7 cellular contexts compared by ENCODE assay signal in genomic region chr17:29558139-29558538, GRCh38. TPM values are rescaled to one million over a fixed set of nuclear protein-coding genes. Genes with fewer than 3 reads are reported as not detected.
A peak's percentile ranks its signal among the peaks of the same experiment; 100 is the strongest.
DNase-seq lines count a peak whose midpoint lies in the region; ATAC-seq lines count a peak whose summit lies in the region.
"Not testable (repeated sequence)": the region's sequence is repeated elsewhere in the genome, so short reads cannot be mapped to it uniquely, and the experiment has no call there.

No MANE protein-coding gene starts in this region.

- not testable (repeated sequence) for H3K9me3 ChIP-seq in CD8-positive, alpha-beta memory T cell (ENCODE audit: low read length)

- H3K36me3 ChIP-seq in CD8-positive, alpha-beta memory T cell (ENCODE audit: insufficient read depth, low read length), result not testable (repeated sequence)

- peak overlapping the region in 7 of 8 donors; percentile 42 to 90 (median 83) for H3K27ac Mint-ChIP-seq in CD8-positive, alpha-beta memory T cell
- peak overlapping the region; percentile 57 for H3K27ac Mint-ChIP-seq in T-helper 1 cell treated with Interleukin-12 subunit alpha and Interleukin-12 subunit beta and Interleukin-4 antibody, amounts not matched to agents 30 μg/mL and 1 μg/mL, for 36 hours
- H3K27ac Mint-ChIP-seq in activated CD8-positive, alpha-beta T cell treated with anti-CD3 and anti-CD28 coated beads, Interleukin-2, amount 10 ng/mL, durations not matched to agents 7 days and 5 days, result peak overlapping the region; percentile 27
- peak overlapping the region; percentile 85 for H3K27ac Mint-ChIP-seq in activated T-helper 17 cell treated with anti-CD3 and anti-CD28 coated beads, Interleukin-2, amount 50 U/mL, for 72 hours
- H3K27ac Mint-ChIP-seq in central memory CD8-positive, alpha-beta T cell (ENCODE audit: low read depth), result peak overlapping the region; percentile 83
- peak overlapping the region; percentile 42 to 93 (median 72) for H3K27ac Mint-ChIP-seq in immature natural killer cell
- peak overlapping the region; percentile 8 to 37 for H3K27ac Mint-ChIP-seq in natural killer cell treated with Interleukin-12 subunit alpha and Interleukin-12 subunit beta and Interleukin-15 and Interleukin-18, amount 100 ng/mL, for 72 hours

- peaks cover 0 to 25% (median 5%) of the 10 kb centered on the region in 3 donors for H3K36me3 Mint-ChIP-seq in CD8-positive, alpha-beta memory T cell
- peaks cover 13% of the 10 kb centered on the region for H3K36me3 Mint-ChIP-seq in T-helper 1 cell treated with Interleukin-12 subunit alpha and Interleukin-12 subunit beta and Interleukin-4 antibody, amounts not matched to agents 30 μg/mL and 1 μg/mL, for 36 hours (ENCODE audit: low read depth)
- H3K36me3 Mint-ChIP-seq in activated CD8-positive, alpha-beta T cell treated with anti-CD3 and anti-CD28 coated beads, Interleukin-2, amount 10 ng/mL, durations not matched to agents 7 days and 5 days (ENCODE audit: low read depth), result peaks cover 34% of the 10 kb centered on the region
- peaks cover 27% of the 10 kb centered on the region for H3K36me3 Mint-ChIP-seq in activated T-helper 17 cell treated with anti-CD3 and anti-CD28 coated beads, Interleukin-2, amount 50 U/mL, for 72 hours (ENCODE audit: low read depth)
- peaks cover 15% of the 10 kb centered on the region for H3K36me3 Mint-ChIP-seq in central memory CD8-positive, alpha-beta T cell (ENCODE audit: insufficient read depth)
- H3K36me3 Mint-ChIP-seq in immature natural killer cell, result peaks cover 8 to 12% (median 9%) of the 10 kb centered on the region in 3 donors
- H3K36me3 Mint-ChIP-seq in natural killer cell treated with Interleukin-12 subunit alpha and Interleukin-12 subunit beta and Interleukin-15 and Interleukin-18, amount 100 ng/mL, for 72 hours, result not testable (repeated sequence)

- H3K4me1 ChIP-seq in CD8-positive, alpha-beta memory T cell (ENCODE audit: insufficient read depth, low read length), result peaks cover 15% of the 10 kb centered on the region

- H3K9me3 Mint-ChIP-seq in CD8-positive, alpha-beta memory T cell; T-helper 1 cell treated with Interleukin-12 subunit alpha and Interleukin-12 subunit beta and Interleukin-4 antibody, amounts not matched to agents 30 μg/mL and 1 μg/mL, for 36 hours; activated CD8-positive, alpha-beta T cell treated with anti-CD3 and anti-CD28 coated beads, Interleukin-2, amount 10 ng/mL, durations not matched to agents 7 days and 5 days (ENCODE audit: insufficient read depth); activated T-helper 17 cell treated with anti-CD3 and anti-CD28 coated beads, Interleukin-2, amount 50 U/mL, for 72 hours; central memory CD8-positive, alpha-beta T cell; immature natural killer cell; natural killer cell treated with Interleukin-12 subunit alpha and Interleukin-12 subunit beta and Interleukin-15 and Interleukin-18, amount 100 ng/mL, for 72 hours: not testable (repeated sequence)

- H3K4me3 Mint-ChIP-seq in CD8-positive, alpha-beta memory T cell, result peak overlapping the region in 1 of 7 donors; percentile 17
- H3K4me3 Mint-ChIP-seq in T-helper 1 cell treated with Interleukin-12 subunit alpha and Interleukin-12 subunit beta and Interleukin-4 antibody, amounts not matched to agents 30 μg/mL and 1 μg/mL, for 36 hours; activated CD8-positive, alpha-beta T cell treated with anti-CD3 and anti-CD28 coated beads, Interleukin-2, amount 10 ng/mL, durations not matched to agents 7 days and 5 days; central memory CD8-positive, alpha-beta T cell; natural killer cell treated with Interleukin-12 subunit alpha and Interleukin-12 subunit beta and Interleukin-15 and Interleukin-18, amount 100 ng/mL, for 72 hours: not testable (repeated sequence)
- peak overlapping the region; percentile 9 for H3K4me3 Mint-ChIP-seq in activated T-helper 17 cell treated with anti-CD3 and anti-CD28 coated beads, Interleukin-2, amount 50 U/mL, for 72 hours
- peak overlapping the region in 1 of 5 donors; percentile 42 for H3K4me3 Mint-ChIP-seq in immature natural killer cell

- POLR2A ChIA-PET in CD8-positive, alpha-beta memory T cell (lab: Charles Lee); activated CD8-positive, alpha-beta T cell treated with anti-CD3 and anti-CD28 coated beads, Interleukin-2, amount 10 ng/mL, durations not matched to agents 7 days and 5 days (lab: Charles Lee): not testable (repeated sequence)

- CTCF ChIA-PET in CD8-positive, alpha-beta memory T cell (lab: Charles Lee), result interaction anchor here (1.5 to 2.6 kb wide), 2 partner anchors 9 to 34 kb away, joined by 3 to 9 read pairs; partner anchors contain the start of genes ABHD15 and ANKRD13B
- CTCF ChIA-PET in activated CD8-positive, alpha-beta T cell treated with anti-CD3 and anti-CD28 coated beads, Interleukin-2, amount 10 ng/mL, durations not matched to agents 7 days and 5 days (lab: Charles Lee), result not testable (repeated sequence)

- DNase-seq in CD8-positive, alpha-beta memory T cell; activated CD8-positive, alpha-beta T cell treated with anti-CD3 and anti-CD28 coated beads, Interleukin-2, amount 10 ng/mL, durations not matched to agents 7 days and 5 days; central memory CD8-positive, alpha-beta T cell (ENCODE audit: low spot score in 2 of 2); immature natural killer cell; natural killer cell treated with Interleukin-12 subunit alpha and Interleukin-12 subunit beta and Interleukin-15 and Interleukin-18, amount 100 ng/mL, for 72 hours (ENCODE audit: low spot score): not testable (repeated sequence)

- H3K27me3 ChIP-seq in CD8-positive, alpha-beta memory T cell (ENCODE audit: insufficient read depth, low read length, poor library complexity, severe bottlenecking), result not testable (repeated sequence)

- not testable (repeated sequence) for H3K4me3 ChIP-seq in CD8-positive, alpha-beta memory T cell (ENCODE audit: low read length)

- not testable (repeated sequence) for H3K27me3 Mint-ChIP-seq in CD8-positive, alpha-beta memory T cell; T-helper 1 cell treated with Interleukin-12 subunit alpha and Interleukin-12 subunit beta and Interleukin-4 antibody, amounts not matched to agents 30 μg/mL and 1 μg/mL, for 36 hours (ENCODE audit: low read depth); activated CD8-positive, alpha-beta T cell treated with anti-CD3 and anti-CD28 coated beads, Interleukin-2, amount 10 ng/mL, durations not matched to agents 7 days and 5 days (ENCODE audit: low read depth); activated T-helper 17 cell treated with anti-CD3 and anti-CD28 coated beads, Interleukin-2, amount 50 U/mL, for 72 hours; central memory CD8-positive, alpha-beta T cell; immature natural killer cell (ENCODE audit: low read depth in 3 of 3); natural killer cell treated with Interleukin-12 subunit alpha and Interleukin-12 subunit beta and Interleukin-15 and Interleukin-18, amount 100 ng/mL, for 72 hours

- ATAC-seq in activated CD8-positive, alpha-beta T cell treated with anti-CD3 and anti-CD28 coated beads, Interleukin-2, amount 10 ng/mL, durations not matched to agents 7 days and 5 days; activated T-helper 17 cell treated with anti-CD3 and anti-CD28 coated beads, Interleukin-2, amount 50 U/mL, for 72 hours (replicated peaks); central memory CD8-positive, alpha-beta T cell (replicated peaks; ENCODE audit: extremely low read depth, poor library complexity, severe bottlenecking); natural killer cell treated with Interleukin-12 subunit alpha and Interleukin-12 subunit beta and Interleukin-15 and Interleukin-18, amount 100 ng/mL, for 72 hours: not testable (repeated sequence)

- peaks cover 45 to 55% (median 50%) of the 10 kb centered on the region in 3 donors for H3K4me1 Mint-ChIP-seq in CD8-positive, alpha-beta memory T cell
- H3K4me1 Mint-ChIP-seq in T-helper 1 cell treated with Interleukin-12 subunit alpha and Interleukin-12 subunit beta and Interleukin-4 antibody, amounts not matched to agents 30 μg/mL and 1 μg/mL, for 36 hours (ENCODE audit: low read depth), result peaks cover 13% of the 10 kb centered on the region
- H3K4me1 Mint-ChIP-seq in activated CD8-positive, alpha-beta T cell treated with anti-CD3 and anti-CD28 coated beads, Interleukin-2, amount 10 ng/mL, durations not matched to agents 7 days and 5 days (ENCODE audit: low read depth), result peaks cover 42% of the 10 kb centered on the region
- peaks cover 13% of the 10 kb centered on the region for H3K4me1 Mint-ChIP-seq in activated T-helper 17 cell treated with anti-CD3 and anti-CD28 coated beads, Interleukin-2, amount 50 U/mL, for 72 hours
- peaks cover 39% of the 10 kb centered on the region for H3K4me1 Mint-ChIP-seq in central memory CD8-positive, alpha-beta T cell
- peaks cover 53 to 68% of the 10 kb centered on the region in 2 donors for H3K4me1 Mint-ChIP-seq in immature natural killer cell
- H3K4me1 Mint-ChIP-seq in natural killer cell treated with Interleukin-12 subunit alpha and Interleukin-12 subunit beta and Interleukin-15 and Interleukin-18, amount 100 ng/mL, for 72 hours (ENCODE audit: low read depth in 2 of 2), result peaks cover 31 to 35% of the 10 kb centered on the region in 2 donors

- H3K27ac ChIP-seq in CD8-positive, alpha-beta memory T cell (ENCODE audit: low read depth, low read length), result not testable (repeated sequence)

RNA-seq across cellular contexts. Expression of gene ABHD15, which starts 8.7 kb away (rescaled TPM):
- total RNA-seq in CD8-positive, alpha-beta memory T cell, result 10 to 100 TPM; 18.3 to 19.3 TPM
- 22.6 TPM for polyA plus RNA-seq in CD8-positive, alpha-beta memory T cell
- total RNA-seq in activated CD8-positive, alpha-beta T cell treated with anti-CD3 and anti-CD28 coated beads, Interleukin-2, amount 10 ng/mL, durations not matched to agents 7 days and 5 days, result 10 to 100 TPM; 21.1 to 21.7 TPM
- 10 to 100 TPM; 10.1 to 15.1 TPM for total RNA-seq in activated T-helper 17 cell treated with anti-CD3 and anti-CD28 coated beads, Interleukin-2, amount 50 U/mL, for 72 hours
- 10 to 100 TPM; 31.6 to 36.7 (median 34.0) TPM for polyA plus RNA-seq in immature natural killer cell
- 10 to 100 TPM; 12.6 to 20.3 TPM for total RNA-seq in natural killer cell treated with Interleukin-12 subunit alpha and Interleukin-12 subunit beta and Interleukin-15 and Interleukin-18, amount 100 ng/mL, for 72 hours

RNA-seq across cellular contexts. Expression of gene TP53I13, which starts 10.4 kb away (rescaled TPM):
- total RNA-seq in CD8-positive, alpha-beta memory T cell, result 10 to 100 TPM; 71.3 to 75.5 TPM
- 33.1 TPM for polyA plus RNA-seq in CD8-positive, alpha-beta memory T cell
- total RNA-seq in activated CD8-positive, alpha-beta T cell treated with anti-CD3 and anti-CD28 coated beads, Interleukin-2, amount 10 ng/mL, durations not matched to agents 7 days and 5 days, result 10 to 100 TPM; 96.7 to 97.9 TPM
- total RNA-seq in activated T-helper 17 cell treated with anti-CD3 and anti-CD28 coated beads, Interleukin-2, amount 50 U/mL, for 72 hours, result 10 to 100 TPM; 45.7 to 58.1 TPM
- 10 to 100 TPM; 41.6 to 50.5 (median 47.0) TPM for polyA plus RNA-seq in immature natural killer cell
- total RNA-seq in natural killer cell treated with Interleukin-12 subunit alpha and Interleukin-12 subunit beta and Interleukin-15 and Interleukin-18, amount 100 ng/mL, for 72 hours, result 10 to 100 TPM; 61.6 to 95.5 TPM

RNA-seq across cellular contexts. Expression of gene GIT1, which starts 31.3 kb away (rescaled TPM):
- total RNA-seq in CD8-positive, alpha-beta memory T cell, result 10 to 100 TPM; 69.7 to 69.8 TPM
- polyA plus RNA-seq in CD8-positive, alpha-beta memory T cell, result 25.7 TPM
- total RNA-seq in activated CD8-positive, alpha-beta T cell treated with anti-CD3 and anti-CD28 coated beads, Interleukin-2, amount 10 ng/mL, durations not matched to agents 7 days and 5 days, result 10 to 100 TPM; 72.7 to 75.1 TPM
- total RNA-seq in activated T-helper 17 cell treated with anti-CD3 and anti-CD28 coated beads, Interleukin-2, amount 50 U/mL, for 72 hours, result 10 to 100 TPM; 52.4 to 65.7 TPM
- polyA plus RNA-seq in immature natural killer cell, result 1 to 10 TPM; 2.3 to 8.9 (median 5.1) TPM
- total RNA-seq in natural killer cell treated with Interleukin-12 subunit alpha and Interleukin-12 subunit beta and Interleukin-15 and Interleukin-18, amount 100 ng/mL, for 72 hours, result 100 to 1,000 TPM in 1 of 2 donors, 10 to 100 TPM in 1; 40.8 to 111 TPM

RNA-seq across cellular contexts. Expression of gene ANKRD13B, which starts 34.8 kb away (rescaled TPM):
- 10 to 100 TPM; 20.8 to 21.8 TPM for total RNA-seq in CD8-positive, alpha-beta memory T cell
- 0.35 TPM for polyA plus RNA-seq in CD8-positive, alpha-beta memory T cell
- 10 to 100 TPM; 11.2 to 12.5 TPM for total RNA-seq in activated CD8-positive, alpha-beta T cell treated with anti-CD3 and anti-CD28 coated beads, Interleukin-2, amount 10 ng/mL, durations not matched to agents 7 days and 5 days
- total RNA-seq in activated T-helper 17 cell treated with anti-CD3 and anti-CD28 coated beads, Interleukin-2, amount 50 U/mL, for 72 hours, result 10 to 100 TPM; 10.4 to 27.7 TPM
- under 1 TPM in 1 of 3 donors, not detected in 2; 0.18 TPM for polyA plus RNA-seq in immature natural killer cell
- total RNA-seq in natural killer cell treated with Interleukin-12 subunit alpha and Interleukin-12 subunit beta and Interleukin-15 and Interleukin-18, amount 100 ng/mL, for 72 hours, result 10 to 100 TPM in 1 of 2 donors, 1 to 10 TPM in 1; 4.4 to 32.5 TPM

Comparison
In these comparisons a context has a peak if more than half of its experiments do, and no peak if none do; other contexts are left out.
1. H3K27ac Mint-ChIP-seq: peak in every context shown above with its lines; median percentile 85 in activated T-helper 17 cell treated with anti-CD3 and anti-CD28 coated beads, Interleukin-2, amount 50 U/mL, for 72 hours; 83 in CD8-positive, alpha-beta memory T cell; 83 in central memory CD8-positive, alpha-beta T cell; 72 in immature natural killer cell; 57 in T-helper 1 cell treated with Interleukin-12 subunit alpha and Interleukin-12 subunit beta and Interleukin-4 antibody, amounts not matched to agents 30 μg/mL and 1 μg/mL, for 36 hours; 27 in activated CD8-positive, alpha-beta T cell treated with anti-CD3 and anti-CD28 coated beads, Interleukin-2, amount 10 ng/mL, durations not matched to agents 7 days and 5 days; 22 in natural killer cell treated with Interleukin-12 subunit alpha and Interleukin-12 subunit beta and Interleukin-15 and Interleukin-18, amount 100 ng/mL, for 72 hours.